Comparison of ENCODE assay signal across 36 cellular contexts in the genomic region with DNA sequence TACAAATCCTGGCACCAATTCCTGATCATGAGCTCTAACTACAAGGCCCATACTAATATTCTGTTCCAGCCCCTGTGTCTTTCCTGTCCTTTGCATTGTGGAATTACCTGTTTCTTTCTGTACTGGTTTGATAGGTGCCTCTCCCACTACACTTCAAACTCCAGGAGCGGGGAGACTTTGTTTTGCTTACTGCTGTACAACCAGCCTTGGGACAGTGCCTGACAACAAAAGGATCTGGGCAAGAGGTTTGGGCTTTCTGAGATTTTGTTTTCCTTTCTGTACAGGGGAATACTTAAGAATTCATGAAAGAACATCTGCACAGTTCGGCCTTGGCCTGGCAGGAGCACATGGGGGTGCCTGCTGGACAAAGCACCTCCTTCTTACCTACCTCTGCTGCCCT. TPM values are rescaled to one million over a fixed set of nuclear protein-coding genes. Genes with fewer than 3 reads are reported as not detected.
"Had no signal": no experiment of that assay in that cellular context is flagged by ENCODE, and none has a peak within 500 bp of the region (broad histone marks: within the 10 kb centered on the region; RNA-seq: fewer than 3 reads in every experiment).

No MANE protein-coding gene starts in this region.

- H3K27ac Mint-ChIP-seq: activated B cell treated with CpG ODN at 0.5 μM for 24 hours; activated CD4-positive, alpha-beta memory T cell treated with anti-CD3 and anti-CD28 coated beads, Interleukin-2, amount 10 ng/mL, durations not matched to agents 7 days and 5 days; activated CD8-positive, alpha-beta memory T cell treated with anti-CD3 and anti-CD28 coated beads, Interleukin-2, amount 10 ng/mL, durations not matched to agents 7 days and 5 days; activated naive CD4-positive, alpha-beta T cell treated with anti-CD3 and anti-CD28 coated beads for 36 hours; activated T-helper 17 cell treated with anti-CD3 and anti-CD28 coated beads, Interleukin-2, amount 50 U/mL, for 72 hours; IgD-negative memory B cell had no signal

- DNase-seq: activated B cell treated with CpG ODN at 0.5 μM for 24 hours; activated CD4-positive, alpha-beta memory T cell treated with anti-CD3 and anti-CD28 coated beads, Interleukin-2, amount 10 ng/mL, durations not matched to agents 7 days and 5 days; activated CD4-positive, alpha-beta T cell treated with anti-CD3 and anti-CD28 coated beads for 4 hours; activated CD4-positive, CD25-positive, alpha-beta regulatory T cell treated with anti-CD3 and anti-CD28 coated beads, Interleukin-2, amount 50 U/mL, for 72 hours; activated CD8-positive, alpha-beta memory T cell treated with anti-CD3 and anti-CD28 coated beads for 24 hours; activated CD8-positive, alpha-beta memory T cell treated with anti-CD3 and anti-CD28 coated beads, Interleukin-2, amount 10 ng/mL, durations not matched to agents 7 days and 5 days; activated CD8-positive, alpha-beta memory T cell treated with anti-CD3 and anti-CD28 coated beads, Interleukin-2, amount 50 U/mL, for 48 hours; activated gamma-delta T cell treated with Interleukin-2 at 50 U/mL for 16 hours; activated naive CD4-positive, alpha-beta T cell treated with anti-CD3 and anti-CD28 coated beads for 36 hours; activated T-cell treated with anti-CD3 and anti-CD28 coated beads, Interleukin-2, amount 50 U/mL, for 48 hours; body of pancreas; Karpas-422; KBM-7; NCI-H1048; NCI-H1105 treated with DMSO at 0.1 percent for 48 hours; NCI-H1436; NCI-H1694; NCI-H2029; NCI-H510A; NCI-H526; NCI-H748 treated with DMSO at 0.1 percent for 48 hours; NK-92 treated with Interleukin-12 subunit alpha and Interleukin-12 subunit beta, amount 100 ng/mL, for 24 hours; PC-3; Peyer's patch; RPMI8226; SHP77 treated with DMSO at 0.1 percent for 48 hours; SK-N-SH; T-helper 2 cell; T-helper 9 cell had no signal

- H3K4me3 ChIP-seq: adrenal gland, body of pancreas, breast epithelium, Peyer's patch, SJSA1 had no signal

- H3K27me3 ChIP-seq: adrenal gland, body of pancreas, breast epithelium, Peyer's patch, SJSA1 had no signal

- H3K9me3 ChIP-seq: adrenal gland, body of pancreas, breast epithelium, Peyer's patch, SJSA1, SK-N-SH had no signal

- H3K9ac ChIP-seq: SK-N-SH had no signal

- H3K4me1 ChIP-seq: adrenal gland, body of pancreas, breast epithelium, Peyer's patch, SJSA1 had no signal

- ATAC-seq: activated CD8-positive, alpha-beta memory T cell treated with anti-CD3 and anti-CD28 coated beads, Interleukin-2, amount 10 ng/mL, durations not matched to agents 7 days and 5 days; activated naive CD4-positive, alpha-beta T cell treated with anti-CD3 and anti-CD28 coated beads, Interleukin-2, amount 50 U/mL, for 72 hours; activated T-helper 17 cell treated with anti-CD3 and anti-CD28 coated beads, Interleukin-2, amount 50 U/mL, for 72 hours; body of pancreas; PC-3 had no signal

- H3K4me2 ChIP-seq: SK-N-SH had no signal

- H3K4me1 Mint-ChIP-seq: activated B cell treated with CpG ODN at 0.5 μM for 24 hours; activated T-helper 17 cell treated with anti-CD3 and anti-CD28 coated beads, Interleukin-2, amount 50 U/mL, for 72 hours; IgD-negative memory B cell had no signal

- H3K4me3 Mint-ChIP-seq: activated B cell treated with CpG ODN at 0.5 μM for 24 hours; activated CD4-positive, alpha-beta memory T cell treated with anti-CD3 and anti-CD28 coated beads, Interleukin-2, amount 10 ng/mL, durations not matched to agents 7 days and 5 days; activated CD8-positive, alpha-beta memory T cell treated with anti-CD3 and anti-CD28 coated beads, Interleukin-2, amount 10 ng/mL, durations not matched to agents 7 days and 5 days; activated naive CD4-positive, alpha-beta T cell treated with anti-CD3 and anti-CD28 coated beads for 36 hours; activated T-helper 17 cell treated with anti-CD3 and anti-CD28 coated beads, Interleukin-2, amount 50 U/mL, for 72 hours; IgD-negative memory B cell had no signal

- H3K36me3 ChIP-seq: breast epithelium had no signal

- H3K27me3 Mint-ChIP-seq: activated B cell treated with CpG ODN at 0.5 μM for 24 hours; activated CD4-positive, alpha-beta memory T cell treated with anti-CD3 and anti-CD28 coated beads, Interleukin-2, amount 10 ng/mL, durations not matched to agents 7 days and 5 days; activated CD8-positive, alpha-beta memory T cell treated with anti-CD3 and anti-CD28 coated beads, Interleukin-2, amount 10 ng/mL, durations not matched to agents 7 days and 5 days; activated T-helper 17 cell treated with anti-CD3 and anti-CD28 coated beads, Interleukin-2, amount 50 U/mL, for 72 hours; IgD-negative memory B cell had no signal

- H3K9me3 Mint-ChIP-seq: activated B cell treated with CpG ODN at 0.5 μM for 24 hours; activated CD4-positive, alpha-beta memory T cell treated with anti-CD3 and anti-CD28 coated beads, Interleukin-2, amount 10 ng/mL, durations not matched to agents 7 days and 5 days; activated naive CD4-positive, alpha-beta T cell treated with anti-CD3 and anti-CD28 coated beads for 36 hours; activated naive CD4-positive, alpha-beta T cell treated with anti-CD3 and anti-CD28 coated beads, Interleukin-2, amount 50 U/mL, for 72 hours; activated T-helper 17 cell treated with anti-CD3 and anti-CD28 coated beads, Interleukin-2, amount 50 U/mL, for 72 hours; IgD-negative memory B cell had no signal

- H3K27ac ChIP-seq: body of pancreas, breast epithelium, Peyer's patch, SJSA1, VCaP had no signal

RNA-seq across cellular contexts. Expression of a gene that starts 56.5 kb away (rescaled TPM):
- total RNA-seq: activated B cell treated with CpG ODN at 0.5 μM for 24 hours; activated CD4-positive, alpha-beta memory T cell treated with anti-CD3 and anti-CD28 coated beads, Interleukin-2, amount 10 ng/mL, durations not matched to agents 7 days and 5 days; activated CD8-positive, alpha-beta memory T cell treated with anti-CD3 and anti-CD28 coated beads, Interleukin-2, amount 10 ng/mL, durations not matched to agents 7 days and 5 days; activated naive CD4-positive, alpha-beta T cell treated with anti-CD3 and anti-CD28 coated beads for 36 hours; activated naive CD4-positive, alpha-beta T cell treated with anti-CD3 and anti-CD28 coated beads, Interleukin-2, amount 50 U/mL, for 72 hours; activated T-helper 17 cell treated with anti-CD3 and anti-CD28 coated beads, Interleukin-2, amount 50 U/mL, for 72 hours; body of pancreas; Peyer's patch had no signal
